ENCODE assay signal across 8 cellular contexts in the genomic region with DNA sequence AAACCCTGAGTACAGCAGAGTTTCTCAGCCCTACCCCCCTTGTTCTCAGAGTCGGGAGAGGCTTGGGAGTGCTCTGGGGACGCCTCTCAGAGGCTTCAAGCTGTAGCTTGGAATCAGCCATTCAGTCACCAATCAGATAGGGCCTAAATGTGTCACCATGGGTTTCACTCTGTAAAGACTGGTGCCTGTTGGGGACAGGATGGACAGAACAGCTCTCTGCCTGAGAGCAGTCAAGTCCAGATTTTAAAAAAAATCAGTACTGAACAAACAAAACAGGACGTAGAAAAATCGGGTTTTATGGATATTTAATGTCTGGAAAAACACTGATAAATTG. TPM values are rescaled to one million over a fixed set of nuclear protein-coding genes. Genes with fewer than 3 reads are reported as not detected.
A peak's percentile ranks its signal among the peaks of the same experiment; 100 is the strongest.
DNase-seq lines count a peak whose midpoint lies in the region; ATAC-seq and TF ChIP-seq lines count a peak whose summit lies in the region.

No MANE protein-coding gene starts in this region.

- H3K27ac Mint-ChIP-seq in T-helper 2 cell treated with Interferon-gamma antibody and Interleukin-4, amounts not matched to agents 5 μg/mL and 100 μg/mL, for 36 hours: peak overlapping the region; percentile 97

- peaks cover 18 to 29% (median 23%) of the 10 kb centered on the region in 3 donors for H3K4me1 ChIP-seq in skeletal muscle tissue (ENCODE audit: control insufficient read depth in 3 of 3, insufficient read depth in 3 of 3, low read length in 3 of 3)

- H3K4me3 Mint-ChIP-seq in T-helper 2 cell treated with Interferon-gamma antibody and Interleukin-4, amounts not matched to agents 5 μg/mL and 100 μg/mL, for 36 hours: peak overlapping the region; percentile 97

- H3K27ac ChIP-seq in skeletal muscle tissue (ENCODE audit: low read depth, low read length): peak overlapping the region; percentile 70

- H3K4me3 ChIP-seq in H7 (ENCODE audit: insufficient read depth, low read depth, low read length): peak overlapping the region; percentile 100
- H3K4me3 ChIP-seq in foreskin fibroblast (ENCODE audit: low read depth in 1 of 2, low read length in 2 of 2): peak overlapping the region; percentile 73 to 95
- peak overlapping the region; percentile 82 to 98 (median 94) for H3K4me3 ChIP-seq in skeletal muscle tissue (ENCODE audit: low read length in 3 of 3)

- peaks cover 23% of the 10 kb centered on the region for H3K36me3 ChIP-seq in H7 (replicated peaks; ENCODE audit: control insufficient read depth, insufficient read depth, low read length)
- peaks cover 26 to 29% (median 28%) of the 10 kb centered on the region in 3 donors for H3K36me3 ChIP-seq in skeletal muscle tissue (ENCODE audit: control insufficient read depth in 3 of 3, insufficient read depth in 3 of 3, low read length in 3 of 3)

- H3K4me1 Mint-ChIP-seq in T-helper 2 cell treated with Interferon-gamma antibody and Interleukin-4, amounts not matched to agents 5 μg/mL and 100 μg/mL, for 36 hours (ENCODE audit: low read depth): peaks cover 34% of the 10 kb centered on the region

- H3K36me3 Mint-ChIP-seq in T-helper 2 cell treated with Interferon-gamma antibody and Interleukin-4, amounts not matched to agents 5 μg/mL and 100 μg/mL, for 36 hours (ENCODE audit: low read depth): peaks cover 51% of the 10 kb centered on the region

- peak overlapping the region; percentile 90 to 98 (median 95) for H3K9ac ChIP-seq in skeletal muscle tissue (ENCODE audit: low read depth in 1 of 3, low read length in 3 of 3)

- DNase-seq in H7 (no peak), foreskin fibroblast (no peak), iPS-NIHi11 (ENCODE audit: low spot score) (no peak), AG20443 (ENCODE audit: low spot score) (no peak), amygdala (lab: John Stamatoyannopoulos, UW) (no peak)
- DNase-seq in T-helper 2 cell treated with Interferon-gamma antibody and Interleukin-4, amounts not matched to agents 5 μg/mL and 100 μg/mL, for 36 hours (ENCODE audit: low spot score): no peak

- no peak for ATAC-seq in GM18517 (IDR thresholded peaks at IDR 0.05; ENCODE audit: unreplicated experiment)

- TF ChIP-seq CTCF in foreskin fibroblast (IDR thresholded peaks at IDR 0.05; ENCODE audit: low read depth, low read length): no peak

- H3K27me3 Mint-ChIP-seq in T-helper 2 cell treated with Interferon-gamma antibody and Interleukin-4, amounts not matched to agents 5 μg/mL and 100 μg/mL, for 36 hours (ENCODE audit: low read depth): peaks cover 4% of the 10 kb centered on the region

- H3K27me3 ChIP-seq in H7 (ENCODE audit: control insufficient read depth, insufficient read depth, low read length) (no peaks in the 10 kb centered on the region), skeletal muscle tissue (ENCODE audit: control insufficient read depth in 3 of 3, insufficient read depth in 3 of 3, low read length in 3 of 3) (no peaks in the 10 kb centered on the region)

- no peaks in the 10 kb centered on the region for H3K9me3 Mint-ChIP-seq in T-helper 2 cell treated with Interferon-gamma antibody and Interleukin-4, amounts not matched to agents 5 μg/mL and 100 μg/mL, for 36 hours

- no peaks in the 10 kb centered on the region for H3K9me3 ChIP-seq in skeletal muscle tissue (ENCODE audit: control insufficient read depth in 3 of 3, low read length in 3 of 3)

RNA-seq across cellular contexts. Expression of a gene that starts 1.3 kb away (rescaled TPM):
- 100 and 101 TPM in 2 replicates for total RNA-seq in H7 (2014; rRNA removed; shearing (Covaris generic))
- 24.5 TPM for total RNA-seq in skeletal muscle tissue
